In genomic region chr9:18542837-18543405, GRCh38 we compare ENCODE assay signal across 24 cellular contexts.
DNase-seq lines count a peak whose midpoint lies in the region; ATAC-seq and TF ChIP-seq lines count a peak whose summit lies in the region.
"Had no signal": no experiment of that assay in that cellular context is flagged by ENCODE, and none has a peak within 500 bp of the region (broad histone marks: within the 10 kb centered on the region; RNA-seq: fewer than 3 reads in every experiment).

No MANE protein-coding gene starts in this region.

- DNase-seq in GM04504 (ENCODE audit: low read depth) (peak; percentile 42), SK-N-SH (peak; percentile 19), fibroblast of peridontal ligament (ENCODE audit: extremely low read depth) (peak; percentile 87), amygdala (lab: John Stamatoyannopoulos, UW) (no peak), NCI-H526 treated with DMSO at 0.1 percent for 48 hours (lab: John Stamatoyannopoulos, UW) (no peak), Kasumi-1 (lab: John Stamatoyannopoulos, UW) (no peak)
- DNase-seq: activated CD4-positive, alpha-beta T cell treated with anti-CD3 and anti-CD28 coated beads, Interleukin-2, amount 50 U/mL, for 4 hours; activated naive CD4-positive, alpha-beta T cell treated with Interleukin-2 at 50 U/mL for 16 hours; body of pancreas; cortex of kidney; glutamatergic neuron; lower lobe of right lung; naive thymus-derived CD4-positive, alpha-beta T cell; NCI-H1048; NCI-H2081; NCI-H524 treated with DMSO at 0.1 percent for 48 hours; posterior cingulate gyrus; Right ventricle myocardium superior; small intestine; stimulated activated CD4-positive, alpha-beta T cell treated with anti-CD3 and anti-CD28 coated beads, Interleukin-4, amount 100 ng/mL, for 24 hours; substantia nigra had no signal

- H4K20me1 ChIP-seq in SK-N-SH (ENCODE audit: insufficient read depth): no peaks in the 10 kb centered on the region

- H3K27me3 ChIP-seq in SK-N-SH (ENCODE audit: insufficient read depth): no peaks in the 10 kb centered on the region
- H3K27me3 ChIP-seq: body of pancreas, vagina had no signal

- peak; percentile 28 to 49; a peak in 3 of 4 replicates for TF ChIP-seq EP300 in SK-N-SH (IDR thresholded peaks at IDR 0.05; ENCODE audit: borderline replicate concordance in 1 of 2, low read depth in 1 of 2, low read length in 1 of 2)

- WGBS in SK-N-SH (ENCODE audit: low lambda C conversion rate): 28% methylated on average over 2 of the region's 2 CpGs

- no peak for TF ChIP-seq CTCF in SK-N-SH (IDR thresholded peaks at IDR 0.05)

- H3K9me3 ChIP-seq in SK-N-SH: no peaks in the 10 kb centered on the region
- H3K9me3 ChIP-seq: body of pancreas, lower lobe of right lung, vagina had no signal

- peak overlapping the region; percentile 92 to 98 for H3K27ac ChIP-seq in SK-N-SH (ENCODE audit: low read depth in 2 of 2, low read length in 1 of 2)
- H3K27ac ChIP-seq: body of pancreas, lower lobe of right lung, vagina had no signal

- 0 out of 2 replicates have a peak, but pooled peaks have one; percentile 4 for TF ChIP-seq RAD21 in SK-N-SH (IDR thresholded peaks at IDR 0.05; ENCODE audit: low read length)

- H3K79me2 ChIP-seq in SK-N-SH (ENCODE audit: insufficient read depth): peaks cover 57% of the 10 kb centered on the region

- H3K9ac ChIP-seq in SK-N-SH: peak overlapping the region; percentile 50; the same call in 1 of the 2 replicates

- H3K4me2 ChIP-seq in SK-N-SH: peak overlapping the region; percentile 41
- H3K4me2 ChIP-seq: GM23338 had no signal

- CTCF ChIA-PET in SK-N-SH (lab: Yijun Ruan, JAX): interaction anchor here (0.9 kb wide), 1 partner anchor 100 kb away, joined by 3 read pairs; no protein-coding TSS in a partner anchor

- H3K4me1 ChIP-seq in SK-N-SH (ENCODE audit: control insufficient read depth in 1 of 2, insufficient read depth in 2 of 2, low read depth in 1 of 2, low read length in 1 of 2): peaks cover 20 to 33% of the 10 kb centered on the region in 2 experiments; a peak in 3 of 4 replicates
- H3K4me1 ChIP-seq: body of pancreas, lower lobe of right lung had no signal

- no peaks in the 10 kb centered on the region for H3K9me2 ChIP-seq in SK-N-SH

- no peak overlapping the region for H2AFZ ChIP-seq in SK-N-SH (ENCODE audit: low read depth)
- H2AFZ ChIP-seq: GM23338 had no signal

- no peak for ATAC-seq in GM21515 (IDR thresholded peaks at IDR 0.05; ENCODE audit: unreplicated experiment)
- ATAC-seq: body of pancreas; GM23338; lower lobe of right lung; naive thymus-derived CD4-positive, alpha-beta T cell had no signal

- no peak overlapping the region for H3K4me3 ChIP-seq in SK-N-SH (ENCODE audit: low read depth in 2 of 2, low read length in 1 of 2)
- H3K4me3 ChIP-seq: body of pancreas, GM23338, lower lobe of right lung, vagina had no signal

- H3K36me3 ChIP-seq in SK-N-SH (replicated peaks in 1 of 2; ENCODE audit: control insufficient read depth in 1 of 2, insufficient read depth in 2 of 2, low read length in 1 of 2): peaks cover 3 to 39% of the 10 kb centered on the region in 2 experiments
- H3K36me3 ChIP-seq: lower lobe of right lung, vagina had no signal

- POLR2A ChIA-PET in SK-N-SH (lab: Yijun Ruan, JAX): interaction anchor here (0.6 kb wide), 1 partner anchor 400 kb away, joined by 3 read pairs; no protein-coding TSS in a partner anchor

- H3F3A ChIP-seq in SK-N-SH (replicated peaks; ENCODE audit: insufficient read depth): peaks cover 54% of the 10 kb centered on the region

TF ChIP-seq in SK-N-SH, 30 proteins besides CTCF, POLR2A, EP300 and RAD21:
- peak; percentile 34 for TF ChIP-seq JUND (IDR thresholded peaks at IDR 0.05)
- no peak for TF ChIP-seq MAX (IDR thresholded peaks at IDR 0.05; ENCODE audit: low read depth)
- no peak for TF ChIP-seq IRF3 (IDR thresholded peaks at IDR 0.05; ENCODE audit: low read depth, low read length)
- peak; percentile 86 for TF ChIP-seq PBX3 (IDR thresholded peaks at IDR 0.05)
- TF ChIP-seq NFIC (IDR thresholded peaks at IDR 0.05; ENCODE audit: borderline replicate concordance): peak; percentile 67
- TF ChIP-seq TCF12 (IDR thresholded peaks at IDR 0.05): peak; percentile 90
- no peak for TF ChIP-seq CHD2 (IDR thresholded peaks at IDR 0.05; ENCODE audit: low read length, partially characterized antibody)
- no peak for TF ChIP-seq FOXJ3 (CRISPR knock-in tag; IDR thresholded peaks at IDR 0.05)
- peak; percentile 16; the same call in 1 of the 2 replicates for TF ChIP-seq SIN3A (IDR thresholded peaks at IDR 0.05; ENCODE audit: borderline replicate concordance, low read depth, low read length)

Comparison
In these comparisons a context has a peak if more than half of its experiments do, and no peak if none do; other contexts are left out.
1. DNase-seq: peak in GM04504 (single experiment), SK-N-SH (single experiment) and fibroblast of peridontal ligament (single experiment); none in amygdala (0 of 56), NCI-H526 treated with DMSO at 0.1 percent for 48 hours (single experiment) and Kasumi-1 (0 of 2).